In the genomic region with DNA sequence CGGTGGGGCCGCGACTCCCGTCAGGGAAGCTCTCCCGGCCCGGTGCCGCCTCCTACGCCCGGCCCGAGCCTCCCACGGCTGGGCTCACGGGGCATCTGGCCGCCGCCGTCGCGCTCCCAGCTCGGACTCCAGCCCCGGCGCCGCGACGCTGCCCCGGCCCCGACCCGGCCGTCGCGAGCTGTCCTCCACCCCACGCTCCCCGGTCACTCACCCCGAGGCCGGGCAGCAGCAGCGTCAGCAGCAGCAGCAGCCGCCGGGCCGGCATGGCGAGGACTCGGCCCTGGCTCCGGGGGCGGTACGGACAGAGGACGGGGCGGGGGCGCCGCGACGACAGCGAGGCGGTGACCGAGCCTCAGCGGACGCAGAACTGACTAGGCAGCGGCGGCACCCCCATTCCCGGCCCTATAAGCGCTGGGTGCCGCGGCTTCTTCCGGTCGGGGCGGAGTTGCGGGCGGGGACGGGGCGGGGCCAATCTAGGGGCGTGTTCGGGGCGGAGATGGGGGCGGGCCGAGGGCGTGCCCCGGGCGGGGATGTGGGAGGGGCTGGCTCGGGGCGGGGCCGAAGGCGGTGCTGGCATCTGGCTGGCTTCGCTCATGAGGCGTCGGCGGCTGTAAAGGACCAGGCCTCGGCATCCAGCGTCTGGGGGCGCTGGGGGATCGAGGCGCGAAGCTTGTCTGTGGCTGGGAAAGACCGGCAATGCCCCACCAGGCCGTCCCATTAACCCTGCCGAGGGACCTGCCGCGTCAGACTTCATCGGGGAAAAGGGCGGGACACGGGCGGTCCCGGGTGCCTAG, we compare ENCODE assay signal across 1 cellular context.
TF ChIP-seq lines count a peak whose summit lies in the region.

A gene (minus strand): TSS at position 380 of the 794 bp plus-strand sequence. CDS start 115 bp downstream, at position 265.

TF ChIP-seq in HepG2, 621 proteins besides CTCF, POLR2A, EP300 and RAD21 (continued from another document and continues in another):
- TF ChIP-seq BHLHE40 (IDR thresholded peaks at IDR 0.05; ENCODE audit: low read length), result no peak; the same call in 1 of the 2 replicates
- TF ChIP-seq TAF1 (CRISPR knock-in tag; IDR thresholded peaks at IDR 0.05), result peak; percentile 98
- TF ChIP-seq ZNF607 (CRISPR knock-in tag; IDR thresholded peaks at IDR 0.05; ENCODE audit: borderline replicate concordance), result peak; percentile 62; the same call in 1 of the 2 replicates
- TF ChIP-seq BCL6 (CRISPR knock-in tag; IDR thresholded peaks at IDR 0.05), result peak; percentile 67
- TF ChIP-seq, protein P1, sequence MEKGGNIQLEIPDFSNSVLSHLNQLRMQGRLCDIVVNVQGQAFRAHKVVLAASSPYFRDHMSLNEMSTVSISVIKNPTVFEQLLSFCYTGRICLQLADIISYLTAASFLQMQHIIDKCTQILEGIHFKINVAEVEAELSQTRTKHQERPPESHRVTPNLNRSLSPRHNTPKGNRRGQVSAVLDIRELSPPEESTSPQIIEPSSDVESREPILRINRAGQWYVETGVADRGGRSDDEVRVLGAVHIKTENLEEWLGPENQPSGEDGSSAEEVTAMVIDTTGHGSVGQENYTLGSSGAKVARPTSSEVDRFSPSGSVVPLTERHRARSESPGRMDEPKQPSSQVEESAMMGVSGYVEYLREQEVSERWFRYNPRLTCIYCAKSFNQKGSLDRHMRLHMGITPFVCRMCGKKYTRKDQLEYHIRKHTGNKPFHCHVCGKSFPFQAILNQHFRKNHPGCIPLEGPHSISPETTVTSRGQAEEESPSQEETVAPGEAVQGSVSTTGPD (CRISPR knock-in tag; IDR thresholded peaks at IDR 0.05), result no peak
- no peak for TF ChIP-seq NFE2L2 (IDR thresholded peaks at IDR 0.05; ENCODE audit: low read length)
- TF ChIP-seq, protein P2, sequence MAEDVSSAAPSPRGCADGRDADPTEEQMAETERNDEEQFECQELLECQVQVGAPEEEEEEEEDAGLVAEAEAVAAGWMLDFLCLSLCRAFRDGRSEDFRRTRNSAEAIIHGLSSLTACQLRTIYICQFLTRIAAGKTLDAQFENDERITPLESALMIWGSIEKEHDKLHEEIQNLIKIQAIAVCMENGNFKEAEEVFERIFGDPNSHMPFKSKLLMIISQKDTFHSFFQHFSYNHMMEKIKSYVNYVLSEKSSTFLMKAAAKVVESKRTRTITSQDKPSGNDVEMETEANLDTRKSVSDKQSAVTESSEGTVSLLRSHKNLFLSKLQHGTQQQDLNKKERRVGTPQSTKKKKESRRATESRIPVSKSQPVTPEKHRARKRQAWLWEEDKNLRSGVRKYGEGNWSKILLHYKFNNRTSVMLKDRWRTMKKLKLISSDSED (CRISPR knock-in tag; IDR thresholded peaks at IDR 0.05), result peak; percentile 22; the same call in 1 of the 2 replicates
- TF ChIP-seq JDP2 (CRISPR knock-in tag; IDR thresholded peaks at IDR 0.05; ENCODE audit: borderline replicate concordance), result no peak; the same call in 1 of the 2 replicates
- TF ChIP-seq ZNF850 (CRISPR knock-in tag; conservative IDR thresholded peaks at IDR 0.05), result no peak
- TF ChIP-seq HNRNPLL (IDR thresholded peaks at IDR 0.05; ENCODE audit: low read depth, low read length, poor library complexity, severe bottlenecking), result peak; percentile 72
- no peak for TF ChIP-seq IKZF1 (IDR thresholded peaks at IDR 0.05)
- TF ChIP-seq, protein P3, sequence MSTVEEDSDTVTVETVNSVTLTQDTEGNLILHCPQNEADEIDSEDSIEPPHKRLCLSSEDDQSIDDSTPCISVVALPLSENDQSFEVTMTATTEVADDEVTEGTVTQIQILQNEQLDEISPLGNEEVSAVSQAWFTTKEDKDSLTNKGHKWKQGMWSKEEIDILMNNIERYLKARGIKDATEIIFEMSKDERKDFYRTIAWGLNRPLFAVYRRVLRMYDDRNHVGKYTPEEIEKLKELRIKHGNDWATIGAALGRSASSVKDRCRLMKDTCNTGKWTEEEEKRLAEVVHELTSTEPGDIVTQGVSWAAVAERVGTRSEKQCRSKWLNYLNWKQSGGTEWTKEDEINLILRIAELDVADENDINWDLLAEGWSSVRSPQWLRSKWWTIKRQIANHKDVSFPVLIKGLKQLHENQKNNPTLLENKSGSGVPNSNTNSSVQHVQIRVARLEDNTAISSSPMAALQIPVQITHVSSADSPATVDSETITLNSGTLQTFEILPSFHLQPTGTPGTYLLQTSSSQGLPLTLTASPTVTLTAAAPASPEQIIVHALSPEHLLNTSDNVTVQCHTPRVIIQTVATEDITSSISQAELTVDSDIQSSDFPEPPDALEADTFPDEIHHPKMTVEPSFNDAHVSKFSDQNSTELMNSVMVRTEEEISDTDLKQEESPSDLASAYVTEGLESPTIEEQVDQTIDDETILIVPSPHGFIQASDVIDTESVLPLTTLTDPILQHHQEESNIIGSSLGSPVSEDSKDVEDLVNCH (CRISPR knock-in tag; IDR thresholded peaks at IDR 0.05), result no peak
- no peak for TF ChIP-seq ZNF550 (CRISPR knock-in tag; IDR thresholded peaks at IDR 0.05; ENCODE audit: borderline replicate concordance)
- TF ChIP-seq ZNF441 (CRISPR knock-in tag; IDR thresholded peaks at IDR 0.05; ENCODE audit: borderline replicate concordance), result peak; percentile 80; the same call in 1 of the 2 replicates
- no peak for TF ChIP-seq PAX8 (CRISPR knock-in tag; IDR thresholded peaks at IDR 0.05; ENCODE audit: borderline replicate concordance)
- peak; percentile 53; the same call in 1 of the 2 replicates for TF ChIP-seq KDM3A (CRISPR knock-in tag; IDR thresholded peaks at IDR 0.05; ENCODE audit: low read depth)
- TF ChIP-seq, protein P4, sequence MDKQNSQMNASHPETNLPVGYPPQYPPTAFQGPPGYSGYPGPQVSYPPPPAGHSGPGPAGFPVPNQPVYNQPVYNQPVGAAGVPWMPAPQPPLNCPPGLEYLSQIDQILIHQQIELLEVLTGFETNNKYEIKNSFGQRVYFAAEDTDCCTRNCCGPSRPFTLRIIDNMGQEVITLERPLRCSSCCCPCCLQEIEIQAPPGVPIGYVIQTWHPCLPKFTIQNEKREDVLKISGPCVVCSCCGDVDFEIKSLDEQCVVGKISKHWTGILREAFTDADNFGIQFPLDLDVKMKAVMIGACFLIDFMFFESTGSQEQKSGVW (CRISPR knock-in tag; IDR thresholded peaks at IDR 0.05; ENCODE audit: borderline replicate concordance), result 0 out of 2 replicates have a peak, but pooled peaks have one; percentile 56
- peak; percentile 90 for TF ChIP-seq ZNF724P (CRISPR knock-in tag; IDR thresholded peaks at IDR 0.05; ENCODE audit: borderline replicate concordance)
- peak; percentile 61 for TF ChIP-seq CBX5 (CRISPR knock-in tag; IDR thresholded peaks at IDR 0.05; ENCODE audit: borderline replicate concordance)
- no peak for TF ChIP-seq MED8 (CRISPR knock-in tag; IDR thresholded peaks at IDR 0.05; ENCODE audit: insufficient replicate concordance)
- peak; percentile 90 for TF ChIP-seq MEIS1 (CRISPR knock-in tag; IDR thresholded peaks at IDR 0.05; ENCODE audit: borderline replicate concordance)
- TF ChIP-seq MAFK (conservative IDR thresholded peaks at IDR 0.05 in 1 of 2, IDR thresholded peaks at IDR 0.05 in 1 of 2; ENCODE audit: low read length in 2 of 2), result no peak
- no peak for TF ChIP-seq SRSF4 (IDR thresholded peaks at IDR 0.05; ENCODE audit: low read depth, low read length, poor library complexity, severe bottlenecking)
- TF ChIP-seq, protein P5, sequence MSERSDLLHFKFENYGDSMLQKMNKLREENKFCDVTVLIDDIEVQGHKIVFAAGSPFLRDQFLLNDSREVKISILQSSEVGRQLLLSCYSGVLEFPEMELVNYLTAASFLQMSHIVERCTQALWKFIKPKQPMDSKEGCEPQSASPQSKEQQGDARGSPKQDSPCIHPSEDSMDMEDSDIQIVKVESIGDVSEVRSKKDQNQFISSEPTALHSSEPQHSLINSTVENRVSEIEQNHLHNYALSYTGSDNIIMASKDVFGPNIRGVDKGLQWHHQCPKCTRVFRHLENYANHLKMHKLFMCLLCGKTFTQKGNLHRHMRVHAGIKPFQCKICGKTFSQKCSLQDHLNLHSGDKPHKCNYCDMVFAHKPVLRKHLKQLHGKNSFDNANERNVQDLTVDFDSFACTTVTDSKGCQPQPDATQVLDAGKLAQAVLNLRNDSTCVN (CRISPR knock-in tag; IDR thresholded peaks at IDR 0.05; ENCODE audit: borderline replicate concordance), result peak; percentile 80; the same call in 1 of the 2 replicates
- peak; percentile 98 for TF ChIP-seq ATF7-NPFF (CRISPR knock-in tag; IDR thresholded peaks at IDR 0.05; ENCODE audit: low read depth)
- peak; percentile 85; the same call in 1 of the 2 replicates for TF ChIP-seq ZNF558 (CRISPR knock-in tag; IDR thresholded peaks at IDR 0.05; ENCODE audit: borderline replicate concordance)
- no peak for TF ChIP-seq U2AF2 (IDR thresholded peaks at IDR 0.05; ENCODE audit: low read depth, low read length)
- TF ChIP-seq CCDC6 (CRISPR knock-in tag; IDR thresholded peaks at IDR 0.05), result peak; percentile 97
- TF ChIP-seq ZEB1 (IDR thresholded peaks at IDR 0.05; ENCODE audit: insufficient replicate concordance, low read depth), result no peak
- TF ChIP-seq, protein P6, sequence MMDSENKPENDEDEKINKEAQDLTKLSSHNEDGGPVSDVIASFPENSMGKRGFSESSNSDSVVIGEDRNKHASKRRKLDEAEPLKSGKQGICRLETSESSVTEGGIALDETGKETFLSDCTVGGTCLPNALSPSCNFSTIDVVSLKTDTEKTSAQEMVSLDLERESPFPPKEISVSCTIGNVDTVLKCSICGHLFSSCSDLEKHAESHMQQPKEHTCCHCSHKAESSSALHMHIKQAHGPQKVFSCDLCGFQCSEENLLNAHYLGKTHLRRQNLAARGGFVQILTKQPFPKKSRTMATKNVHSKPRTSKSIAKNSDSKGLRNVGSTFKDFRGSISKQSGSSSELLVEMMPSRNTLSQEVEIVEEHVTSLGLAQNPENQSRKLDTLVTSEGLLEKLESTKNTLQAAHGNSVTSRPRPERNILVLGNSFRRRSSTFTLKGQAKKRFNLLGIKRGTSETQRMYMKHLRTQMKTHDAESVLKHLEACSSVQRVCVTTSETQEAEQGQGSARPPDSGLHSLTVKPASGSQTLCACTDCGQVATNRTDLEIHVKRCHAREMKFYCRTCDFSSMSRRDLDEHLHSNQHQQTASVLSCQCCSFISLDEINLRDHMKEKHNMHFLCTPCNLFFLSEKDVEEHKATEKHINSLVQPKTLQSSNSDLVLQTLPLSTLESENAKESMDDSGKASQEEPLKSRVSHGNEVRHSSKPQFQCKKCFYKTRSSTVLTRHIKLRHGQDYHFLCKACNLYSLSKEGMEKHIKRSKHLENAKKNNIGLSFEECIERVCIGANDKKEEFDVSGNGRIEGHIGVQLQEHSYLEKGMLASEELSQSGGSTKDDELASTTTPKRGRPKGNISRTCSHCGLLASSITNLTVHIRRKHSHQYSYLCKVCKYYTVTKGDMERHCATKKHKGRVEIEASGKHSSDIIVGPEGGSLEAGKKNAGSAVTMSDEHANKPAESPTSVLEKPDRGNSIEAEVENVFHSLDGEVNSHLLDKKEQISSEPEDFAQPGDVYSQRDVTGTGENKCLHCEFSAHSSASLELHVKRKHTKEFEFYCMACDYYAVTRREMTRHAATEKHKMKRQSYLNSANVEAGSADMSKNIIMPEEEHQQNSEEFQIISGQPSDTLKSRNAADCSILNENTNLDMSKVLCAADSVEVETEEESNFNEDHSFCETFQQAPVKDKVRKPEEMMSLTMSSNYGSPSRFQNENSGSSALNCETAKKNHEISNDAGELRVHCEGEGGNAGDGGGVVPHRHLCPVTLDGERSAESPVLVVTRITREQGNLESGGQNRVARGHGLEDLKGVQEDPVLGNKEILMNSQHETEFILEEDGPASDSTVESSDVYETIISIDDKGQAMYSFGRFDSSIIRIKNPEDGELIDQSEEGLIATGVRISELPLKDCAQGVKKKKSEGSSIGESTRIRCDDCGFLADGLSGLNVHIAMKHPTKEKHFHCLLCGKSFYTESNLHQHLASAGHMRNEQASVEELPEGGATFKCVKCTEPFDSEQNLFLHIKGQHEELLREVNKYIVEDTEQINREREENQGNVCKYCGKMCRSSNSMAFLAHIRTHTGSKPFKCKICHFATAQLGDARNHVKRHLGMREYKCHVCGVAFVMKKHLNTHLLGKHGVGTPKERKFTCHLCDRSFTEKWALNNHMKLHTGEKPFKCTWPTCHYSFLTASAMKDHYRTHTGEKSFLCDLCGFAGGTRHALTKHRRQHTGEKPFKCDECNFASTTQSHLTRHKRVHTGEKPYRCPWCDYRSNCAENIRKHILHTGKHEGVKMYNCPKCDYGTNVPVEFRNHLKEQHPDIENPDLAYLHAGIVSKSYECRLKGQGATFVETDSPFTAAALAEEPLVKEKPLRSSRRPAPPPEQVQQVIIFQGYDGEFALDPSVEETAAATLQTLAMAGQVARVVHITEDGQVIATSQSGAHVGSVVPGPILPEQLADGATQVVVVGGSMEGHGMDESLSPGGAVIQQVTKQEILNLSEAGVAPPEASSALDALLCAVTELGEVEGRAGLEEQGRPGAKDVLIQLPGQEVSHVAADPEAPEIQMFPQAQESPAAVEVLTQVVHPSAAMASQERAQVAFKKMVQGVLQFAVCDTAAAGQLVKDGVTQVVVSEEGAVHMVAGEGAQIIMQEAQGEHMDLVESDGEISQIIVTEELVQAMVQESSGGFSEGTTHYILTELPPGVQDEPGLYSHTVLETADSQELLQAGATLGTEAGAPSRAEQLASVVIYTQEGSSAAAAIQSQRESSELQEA (CRISPR knock-in tag; IDR thresholded peaks at IDR 0.05; ENCODE audit: not compliant biosample characterization), result no peak
- TF ChIP-seq ELF1 (CRISPR knock-in tag; IDR thresholded peaks at IDR 0.05), result peak; percentile 78
- TF ChIP-seq NFRKB (IDR thresholded peaks at IDR 0.05), result no peak
- TF ChIP-seq CBX2 (IDR thresholded peaks at IDR 0.05; ENCODE audit: low read depth, low read length), result no peak
- peak; percentile 54; the same call in 1 of the 2 replicates for TF ChIP-seq CBX2 (CRISPR knock-in tag; IDR thresholded peaks at IDR 0.05; ENCODE audit: low read depth)
- peak; percentile 72; the same call in 1 of the 2 replicates for TF ChIP-seq SSRP1 (CRISPR knock-in tag; IDR thresholded peaks at IDR 0.05)
- TF ChIP-seq, protein P7, sequence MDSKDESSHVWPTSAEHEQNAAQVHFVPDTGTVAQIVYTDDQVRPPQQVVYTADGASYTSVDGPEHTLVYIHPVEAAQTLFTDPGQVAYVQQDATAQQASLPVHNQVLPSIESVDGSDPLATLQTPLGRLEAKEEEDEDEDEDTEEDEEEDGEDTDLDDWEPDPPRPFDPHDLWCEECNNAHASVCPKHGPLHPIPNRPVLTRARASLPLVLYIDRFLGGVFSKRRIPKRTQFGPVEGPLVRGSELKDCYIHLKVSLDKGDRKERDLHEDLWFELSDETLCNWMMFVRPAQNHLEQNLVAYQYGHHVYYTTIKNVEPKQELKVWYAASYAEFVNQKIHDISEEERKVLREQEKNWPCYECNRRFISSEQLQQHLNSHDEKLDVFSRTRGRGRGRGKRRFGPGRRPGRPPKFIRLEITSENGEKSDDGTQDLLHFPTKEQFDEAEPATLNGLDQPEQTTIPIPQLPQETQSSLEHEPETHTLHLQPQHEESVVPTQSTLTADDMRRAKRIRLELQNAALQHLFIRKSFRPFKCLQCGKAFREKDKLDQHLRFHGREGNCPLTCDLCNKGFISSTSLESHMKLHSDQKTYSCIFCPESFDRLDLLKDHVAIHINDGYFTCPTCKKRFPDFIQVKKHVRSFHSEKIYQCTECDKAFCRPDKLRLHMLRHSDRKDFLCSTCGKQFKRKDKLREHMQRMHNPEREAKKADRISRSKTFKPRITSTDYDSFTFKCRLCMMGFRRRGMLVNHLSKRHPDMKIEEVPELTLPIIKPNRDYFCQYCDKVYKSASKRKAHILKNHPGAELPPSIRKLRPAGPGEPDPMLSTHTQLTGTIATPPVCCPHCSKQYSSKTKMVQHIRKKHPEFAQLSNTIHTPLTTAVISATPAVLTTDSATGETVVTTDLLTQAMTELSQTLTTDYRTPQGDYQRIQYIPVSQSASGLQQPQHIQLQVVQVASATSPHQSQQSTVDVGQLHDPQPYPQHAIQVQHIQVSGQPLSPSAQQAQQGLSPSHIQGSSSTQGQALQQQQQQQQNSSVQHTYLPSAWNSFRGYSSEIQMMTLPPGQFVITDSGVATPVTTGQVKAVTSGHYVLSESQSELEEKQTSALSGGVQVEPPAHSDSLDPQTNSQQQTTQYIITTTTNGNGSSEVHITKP (CRISPR knock-in tag; IDR thresholded peaks at IDR 0.05; ENCODE audit: low read depth), result no peak
